8 cellular contexts compared by ENCODE assay signal in genomic region chr20:23419995-23420901, GRCh38. TPM values are rescaled to one million over a fixed set of nuclear protein-coding genes. Genes with fewer than 3 reads are reported as not detected.
DNase-seq lines count a peak whose midpoint lies in the region; ATAC-seq and TF ChIP-seq lines count a peak whose summit lies in the region.

No MANE protein-coding gene starts in this region.

- H3K27ac ChIP-seq in coronary artery: peak overlapping the region; percentile 93
- H3K27ac ChIP-seq in liver (ENCODE audit: low read depth in 1 of 2, low read length in 2 of 2): peak overlapping the region; percentile 93 to 95

- H3K4me1 ChIP-seq in liver (ENCODE audit: control insufficient read depth in 4 of 4, insufficient read depth in 4 of 4, low read length in 3 of 4): peaks cover 1 to 24% (median 13%) of the 10 kb centered on the region in 4 donors

- under 1% methylated on average over 58 of the region's 58 CpGs for WGBS in liver

- H3K4me3 ChIP-seq in AG10803 (ENCODE audit: low read length) (peak overlapping the region; percentile 90), coronary artery (peak overlapping the region; percentile 94), liver (ENCODE audit: low read depth in 1 of 3, low read length in 3 of 3) (peak overlapping the region; percentile 65 to 96 (median 81))

- peak; percentile 34 for ATAC-seq in GM19324 (IDR thresholded peaks at IDR 0.05; ENCODE audit: low FRiP score, unreplicated experiment)

- no peak for TF ChIP-seq RAD21 in liver (IDR thresholded peaks at IDR 0.05)

- H3K27me3 ChIP-seq in liver (ENCODE audit: control insufficient read depth in 4 of 4, insufficient read depth in 4 of 4, low read length in 3 of 4): no peaks in the 10 kb centered on the region

- no peaks in the 10 kb centered on the region for H3K36me3 ChIP-seq in liver (ENCODE audit: control insufficient read depth in 4 of 4, insufficient read depth in 3 of 4, low read depth in 1 of 4, low read length in 3 of 4)

- TF ChIP-seq CTCF in AG10803 (conservative IDR thresholded peaks at IDR 0.05; ENCODE audit: low read length) (no peak), coronary artery (IDR thresholded peaks at IDR 0.05) (no peak), liver (IDR thresholded peaks at IDR 0.05; ENCODE audit: low read depth, low read length, missing input control) (no peak)

- peak overlapping the region; percentile 78 to 80 for H3K9ac ChIP-seq in liver (ENCODE audit: low read depth in 1 of 2, low read length in 2 of 2)

- no peaks in the 10 kb centered on the region for H3K9me3 ChIP-seq in liver (ENCODE audit: control insufficient read depth in 4 of 4, low read length in 3 of 4)

- DNase-seq in AG10803 (ENCODE audit: low read depth) (peak; percentile 71), M059J (ENCODE audit: low read depth) (peak; percentile 80), coronary artery (ENCODE audit: low spot score) (no peak), NCI-H2107 (lab: John Stamatoyannopoulos, UW) (no peak)
- peak; percentile 29 to 30 for DNase-seq in activated CD4-positive, alpha-beta T cell treated with anti-CD3 and anti-CD28 coated beads for 24 hours (ENCODE audit: low read depth in 2 of 2)
- peak; percentile 56 to 58 for DNase-seq in stimulated activated CD4-positive, alpha-beta T cell treated with anti-CD3 and anti-CD28 coated beads, Interleukin-4, amount 100 ng/mL, for 4 hours

TF ChIP-seq in liver, 16 proteins besides CTCF, POLR2A, EP300 and RAD21:
- TF ChIP-seq JUND (IDR thresholded peaks at IDR 0.05): no peak
- TF ChIP-seq FOXA2 (IDR thresholded peaks at IDR 0.05): no peak
- no peak for TF ChIP-seq SP1 (IDR thresholded peaks at IDR 0.05)
- TF ChIP-seq GABPA (IDR thresholded peaks at IDR 0.05 in 1 of 2, conservative IDR thresholded peaks at IDR 0.05 in 1 of 2): no peak
- no peak for TF ChIP-seq HNF4G (IDR thresholded peaks at IDR 0.05)
- TF ChIP-seq, protein P1, sequence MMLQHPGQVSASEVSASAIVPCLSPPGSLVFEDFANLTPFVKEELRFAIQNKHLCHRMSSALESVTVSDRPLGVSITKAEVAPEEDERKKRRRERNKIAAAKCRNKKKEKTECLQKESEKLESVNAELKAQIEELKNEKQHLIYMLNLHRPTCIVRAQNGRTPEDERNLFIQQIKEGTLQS (IDR thresholded peaks at IDR 0.05): no peak
TF ChIP-seq in liver: peak in this region for 0.

RNA-seq across cellular contexts. Expression of gene NAPB, which starts 1.0 kb away (rescaled TPM):
- total RNA-seq in M059J (2014; rRNA removed; shearing (Covaris generic)): 7.4 and 9.6 TPM in 2 replicates
- total RNA-seq in liver: 10 to 100 TPM in 1 of 2 donors, 1 to 10 TPM in 1; 6.1 to 10.6 TPM
- 1 to 10 TPM; 2.4 to 2.9 TPM for polyA plus RNA-seq in liver

RNA-seq across cellular contexts. Expression of gene CSTL1, which starts 19.2 kb away (rescaled TPM):
- total RNA-seq in M059J (2014; rRNA removed; shearing (Covaris generic)): not detected in 2 replicates
- not detected for total RNA-seq in liver
- not detected for polyA plus RNA-seq in liver

RNA-seq across cellular contexts. Expression of gene CST11, which starts 32.4 kb away (rescaled TPM):
- total RNA-seq in M059J (2014; rRNA removed; shearing (Covaris generic)): not detected in 2 replicates
- total RNA-seq in liver: not detected
- polyA plus RNA-seq in liver: not detected

RNA-seq across cellular contexts. Expression of gene GZF1, which starts 58.3 kb away (rescaled TPM):
- total RNA-seq in M059J (2014; rRNA removed; shearing (Covaris generic)): 16.6 and 23.9 TPM in 2 replicates
- total RNA-seq in liver: 10 to 100 TPM in 1 of 2 donors, 1 to 10 TPM in 1; 5.6 to 11.0 TPM
- 1 to 10 TPM; 1.6 to 4.5 TPM for polyA plus RNA-seq in liver

Comparison
In these comparisons a context has a peak if more than half of its experiments do, and no peak if none do; other contexts are left out.
1. DNase-seq: peak in AG10803 (single experiment), M059J (single experiment), activated CD4-positive, alpha-beta T cell treated with anti-CD3 and anti-CD28 coated beads for 24 hours (2 of 2) and stimulated activated CD4-positive, alpha-beta T cell treated with anti-CD3 and anti-CD28 coated beads, Interleukin-4, amount 100 ng/mL, for 4 hours (2 of 2); none in coronary artery (single experiment) and NCI-H2107 (single experiment).
2. Peak in every context shown above with its lines, with median percentiles within 50 percentile points of each other: H3K4me3 ChIP-seq.